1 cellular context compared by ENCODE assay signal in the genomic region with DNA sequence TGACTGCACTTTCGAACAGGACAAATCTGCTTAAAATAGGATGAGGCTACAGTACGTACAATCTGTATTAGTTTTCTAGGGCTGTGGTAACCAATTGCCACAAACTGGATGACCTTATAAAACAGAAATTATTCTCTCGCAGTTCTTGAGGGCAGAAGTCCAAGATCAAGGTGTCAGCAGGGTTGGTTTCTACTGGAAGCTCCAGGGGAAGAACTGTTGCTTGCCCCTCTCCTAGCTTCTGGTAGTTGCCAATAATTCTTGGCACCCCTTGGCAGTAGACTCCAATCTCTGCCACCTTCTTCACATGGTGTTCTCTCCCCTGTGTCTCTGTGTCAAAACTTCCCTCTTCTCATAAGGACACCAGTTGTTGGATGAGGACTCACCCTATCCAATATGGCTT.
TF ChIP-seq lines count a peak whose summit lies in the region.

No MANE protein-coding gene starts in this region.

TF ChIP-seq in HEK293T, 16 proteins besides CTCF, POLR2A, EP300 and RAD21 (continued from another document):
- no peak for TF ChIP-seq L3MBTL2 (conservative IDR thresholded peaks at IDR 0.05)
